ENCODE assay signal across 17 cellular contexts in genomic region chr2:71303849-71304248, GRCh38. TPM values are rescaled to one million over a fixed set of nuclear protein-coding genes. Genes with fewer than 3 reads are reported as not detected.
A peak's percentile ranks its signal among the peaks of the same experiment; 100 is the strongest.
DNase-seq lines count a peak whose midpoint lies in the region; ATAC-seq, FAIRE-seq and TF ChIP-seq lines count a peak whose summit lies in the region.
"Had no signal": no experiment of that assay in that cellular context is flagged by ENCODE, and none has a peak within 500 bp of the region (broad histone marks: within the 10 kb centered on the region; RNA-seq: fewer than 3 reads in every experiment).

No MANE protein-coding gene starts in this region.

- H3K4me3 ChIP-seq in bronchial epithelial cell (ENCODE audit: low read depth, low read length) = no peak overlapping the region
- H3K4me3 ChIP-seq: BLaER1 treated with 17β-estradiol and CSF1 and Interleukin-3, amounts not matched to agents 10 nM and 100 nM; GM23248 had no signal

- H3K27ac ChIP-seq in RWPE1 (no peak overlapping the region), foreskin keratinocyte (no peak overlapping the region)
- H3K27ac ChIP-seq: BLaER1 treated with 17β-estradiol and CSF1 and Interleukin-3, amounts not matched to agents 10 nM and 100 nM; GM23248 had no signal

- TF ChIP-seq CTCF in RWPE1 (conservative IDR thresholded peaks at IDR 0.05; ENCODE audit: low read depth) (no peak), bronchial epithelial cell (IDR thresholded peaks at IDR 0.05; ENCODE audit: insufficient read depth, low read length, severe bottlenecking) (no peak), foreskin keratinocyte (conservative IDR thresholded peaks at IDR 0.05) (no peak)

- peaks cover 7% of the 10 kb centered on the region for H3K4me1 ChIP-seq in foreskin keratinocyte
- H3K4me1 ChIP-seq: BLaER1 treated with 17β-estradiol and CSF1 and Interleukin-3, amounts not matched to agents 10 nM and 100 nM had no signal

- ATAC-seq in foreskin keratinocyte (peak; percentile 65), HG03097 (IDR thresholded peaks at IDR 0.05; ENCODE audit: low FRiP score, unreplicated experiment) (no peak)
- ATAC-seq: HepG2 had no signal

- FAIRE-seq in H54 (lab: Jason Lieb, UNC) (peak; percentile 11), bronchial epithelial cell (lab: Jason Lieb, UNC) (no peak)
- FAIRE-seq: HepG2, HTR-8/SVneo had no signal

- DNase-seq in H54 (ENCODE audit: insufficient read length, low spot score) (no peak), RWPE1 (ENCODE audit: low spot score) (peak; percentile 42), bronchial epithelial cell (ENCODE audit: low read depth) (peak; percentile 83), foreskin keratinocyte (peak; percentile 89 to 95), SHP77 (lab: John Stamatoyannopoulos, UW) (no peak), NCI-H2081 treated with DMSO at 0.1 percent for 48 hours (lab: John Stamatoyannopoulos, UW) (no peak)
- no peak for DNase-seq in effector CD4-positive, alpha-beta T cell
- DNase-seq: ACHN; Calu3; CD4-positive, alpha-beta T cell; DMS 273 treated with DMSO at 0.1 percent for 48 hours; GM23248; H7 had no signal

- POLR2A ChIA-PET in RWPE1 (lab: Yijun Ruan, JAX; ENCODE audit: low non-redundant PET) = no interaction called here

- no peaks in the 10 kb centered on the region for H3K36me3 ChIP-seq in bronchial epithelial cell (ENCODE audit: control insufficient read depth, insufficient read depth, low read length)
- H3K36me3 ChIP-seq: BLaER1 treated with 17β-estradiol and CSF1 and Interleukin-3, amounts not matched to agents 10 nM and 100 nM had no signal

- H3K27me3 ChIP-seq in bronchial epithelial cell (ENCODE audit: control insufficient read depth, insufficient read depth, low read length) (no peaks in the 10 kb centered on the region), foreskin keratinocyte (no peaks in the 10 kb centered on the region)
- H3K27me3 ChIP-seq: BLaER1 treated with 17β-estradiol and CSF1 and Interleukin-3, amounts not matched to agents 10 nM and 100 nM had no signal

- TF ChIP-seq POLR2A in H54 (IDR thresholded peaks at IDR 0.05; ENCODE audit: low read depth, low read length) = no peak

- CTCF ChIA-PET in RWPE1 (lab: Yijun Ruan, JAX) = interaction anchor here (0.6 to 1.3 kb wide), 3 partner anchors 28 to 201 kb away, joined by 3 read pairs; partner anchors contain the start of gene ZNF638

RNA-seq across cellular contexts. Expression of gene ZNF638, which starts 27.7 kb away (rescaled TPM):
- total RNA-seq in bronchial epithelial cell = 86.9 and 112 TPM in 2 replicates
- total RNA-seq in foreskin keratinocyte = 67.5 and 68.0 TPM in 2 replicates
- 42.2 and 45.6 TPM in 2 replicates for polyA plus RNA-seq in foreskin keratinocyte

Comparison
In these comparisons a context has a peak if more than half of its experiments do, and no peak if none do; other contexts are left out.
1. DNase-seq: peak in RWPE1 (single experiment), bronchial epithelial cell (single experiment) and foreskin keratinocyte (2 of 2); none in H54 (single experiment), effector CD4-positive, alpha-beta T cell (single experiment), SHP77 (0 of 2) and NCI-H2081 treated with DMSO at 0.1 percent for 48 hours (single experiment).